In genomic region chr18:33751613-33752221, GRCh38 we compare ENCODE assay signal across 9 cellular contexts.
A peak's percentile ranks its signal among the peaks of the same experiment; 100 is the strongest.
DNase-seq lines count a peak whose midpoint lies in the region; ATAC-seq and TF ChIP-seq lines count a peak whose summit lies in the region.
"Had no signal": no experiment of that assay in that cellular context is flagged by ENCODE, and none has a peak within 500 bp of the region (broad histone marks: within the 10 kb centered on the region; RNA-seq: fewer than 3 reads in every experiment).

No MANE protein-coding gene starts in this region.

- no peak overlapping the region for H3K27ac ChIP-seq in 22Rv1
- H3K27ac ChIP-seq in OCI-LY3 (ENCODE audit: low read length), result no peak overlapping the region
- H3K27ac ChIP-seq: gastrocnemius medialis had no signal

- peaks cover 14% of the 10 kb centered on the region for H3K4me1 ChIP-seq in OCI-LY3 (ENCODE audit: low read length)
- H3K4me1 ChIP-seq: gastrocnemius medialis had no signal

- no peaks in the 10 kb centered on the region for H3K79me2 ChIP-seq in OCI-LY3 (ENCODE audit: low read length)

- no peak overlapping the region for H2AFZ ChIP-seq in OCI-LY3 (ENCODE audit: low read depth, low read length)

- H3K27me3 ChIP-seq in OCI-LY3 (ENCODE audit: low read depth, low read length), result no peaks in the 10 kb centered on the region
- H3K27me3 ChIP-seq: gastrocnemius medialis had no signal

- TF ChIP-seq POLR2A in GM18505 (IDR thresholded peaks at IDR 0.05; ENCODE audit: borderline replicate concordance, extremely low read depth, insufficient read depth, insufficient read length), result no peak

- H3K4me3 ChIP-seq in OCI-LY3 (ENCODE audit: low read length) (no peak overlapping the region), fibroblast of the aortic adventitia (ENCODE audit: low read depth, low read length) (no peak overlapping the region)
- H3K4me3 ChIP-seq: gastrocnemius medialis had no signal

- no peaks in the 10 kb centered on the region for H4K20me1 ChIP-seq in OCI-LY3 (ENCODE audit: insufficient read depth, low read length)

- no peaks in the 10 kb centered on the region for H3K36me3 ChIP-seq in OCI-LY3 (replicated peaks; ENCODE audit: low read depth, low read length)
- H3K36me3 ChIP-seq: gastrocnemius medialis had no signal

- no peak for ATAC-seq in GM18511 (IDR thresholded peaks at IDR 0.05; ENCODE audit: unreplicated experiment)
- no peak for ATAC-seq in GM18505 (IDR thresholded peaks at IDR 0.05; ENCODE audit: unreplicated experiment)
- ATAC-seq: gastrocnemius medialis had no signal

- no peaks in the 10 kb centered on the region for H3K9me3 ChIP-seq in OCI-LY3 (ENCODE audit: insufficient read depth, low read length)
- H3K9me3 ChIP-seq: gastrocnemius medialis had no signal

- H3K4me2 ChIP-seq in OCI-LY3 (ENCODE audit: low read length), result no peak overlapping the region

- no peak overlapping the region for H3K9ac ChIP-seq in OCI-LY3 (ENCODE audit: low read length)

- peak; percentile 19 for DNase-seq in GM20000 (ENCODE audit: low spot score)
- DNase-seq in fibroblast of the aortic adventitia (ENCODE audit: low read depth), result peak; percentile 55
- DNase-seq in hepatic stellate cell (ENCODE audit: low spot score), result no peak
- no peak for DNase-seq in stimulated activated naive CD4-positive, alpha-beta T cell (lab: John Stamatoyannopoulos, UW)
- DNase-seq: gastrocnemius medialis had no signal

- TF ChIP-seq CTCF in 22Rv1 (IDR thresholded peaks at IDR 0.05) (peak; percentile 79), GM20000 (IDR thresholded peaks at IDR 0.05; ENCODE audit: extremely low read depth, missing control alignments) (no peak), OCI-LY3 (IDR thresholded peaks at IDR 0.05; ENCODE audit: low read depth, low read length) (peak; percentile 59), fibroblast of the aortic adventitia (IDR thresholded peaks at IDR 0.05; ENCODE audit: insufficient read depth, low read length) (peak; percentile 54)

Comparison
In these comparisons a context has a peak if more than half of its experiments do, and no peak if none do; other contexts are left out.
1. DNase-seq: peak in GM20000 (single experiment) and fibroblast of the aortic adventitia (single experiment); none in hepatic stellate cell (single experiment) and stimulated activated naive CD4-positive, alpha-beta T cell (0 of 6).